8 cellular contexts compared by ENCODE assay signal in the genomic region with DNA sequence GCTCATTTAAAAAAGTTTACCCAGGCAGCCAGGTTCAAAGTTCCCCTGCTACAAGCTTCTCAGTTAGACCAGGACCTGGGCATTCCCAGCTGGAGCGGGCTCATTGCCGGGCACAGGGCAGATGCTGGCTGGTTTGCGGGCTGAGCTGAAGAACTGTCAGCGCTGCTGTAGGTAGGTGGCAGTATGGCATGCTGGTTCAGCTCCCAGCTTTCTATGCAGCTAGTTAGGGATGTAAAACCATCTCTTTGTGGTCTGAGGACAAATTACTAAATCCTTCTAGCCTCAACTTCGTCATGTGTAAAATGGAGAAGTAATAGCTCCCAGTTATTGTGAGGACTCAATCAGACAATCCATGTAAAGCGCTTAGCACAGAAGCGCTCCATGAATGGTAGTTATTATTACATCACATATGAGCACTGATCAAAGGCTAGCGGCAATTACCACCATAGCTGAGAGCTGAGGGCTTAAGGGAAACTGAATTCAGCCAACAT. TPM values are rescaled to one million over a fixed set of nuclear protein-coding genes. Genes with fewer than 3 reads are reported as not detected.
DNase-seq lines count a peak whose midpoint lies in the region; ATAC-seq, FAIRE-seq and TF ChIP-seq lines count a peak whose summit lies in the region.

No MANE protein-coding gene starts in this region.

- DNase-seq in GM03348 (ENCODE audit: low spot score) (peak; percentile 87), LHCN-M2 (ENCODE audit: low read depth) (peak; percentile 23), SIG-M5 treated with dmso at 0.1 percent for 504 hours (lab: John Stamatoyannopoulos, UW; ENCODE audit: unreplicated experiment) (peak; percentile 97), glomerular visceral epithelial cell (ENCODE audit: extremely low spot score) (peak; percentile 54), pancreas (peak; percentile 54 to 73 (median 69))
- DNase-seq in activated naive CD8-positive, alpha-beta T cell treated with anti-CD3 and anti-CD28 coated beads for 36 hours = peak; percentile 46

- H3K9me3 ChIP-seq in pancreas = no peaks in the 10 kb centered on the region

- ATAC-seq in pancreas = peak; percentile 76 to 88 (median 82)
- ATAC-seq in GM21723 (IDR thresholded peaks at IDR 0.05; ENCODE audit: unreplicated experiment) = no peak
- ATAC-seq in HG02623 (IDR thresholded peaks at IDR 0.05; ENCODE audit: unreplicated experiment) = no peak

- intact Hi-C loops in pancreas (cut with DNase I) = loop anchor here in 1 of 3 donors (5.0 to 10.0 kb wide), 2 partner anchors 311 to 419 kb away; no protein-coding TSS in a partner anchor

- H3K4me3 ChIP-seq in pancreas = no peak overlapping the region

- H3K27ac ChIP-seq in pancreas = no peak overlapping the region

- peak in 2 of 4 donors; percentile 34 to 39 for TF ChIP-seq CTCF in pancreas (IDR thresholded peaks at IDR 0.05)

- no peaks in the 10 kb centered on the region for H3K36me3 ChIP-seq in pancreas

- H3K27me3 Mint-ChIP-seq in activated naive CD8-positive, alpha-beta T cell treated with anti-CD3 and anti-CD28 coated beads for 36 hours = peaks cover 40% of the 10 kb centered on the region

- H3K4me1 Mint-ChIP-seq in activated naive CD8-positive, alpha-beta T cell treated with anti-CD3 and anti-CD28 coated beads for 36 hours = peaks cover 31% of the 10 kb centered on the region

- peaks cover 0 to 3% (median 0%) of the 10 kb centered on the region in 3 donors for H3K4me1 ChIP-seq in pancreas

- H3K27me3 ChIP-seq in pancreas = peaks cover 0 to 5% (median 0%) of the 10 kb centered on the region in 4 donors

- H3K27ac Mint-ChIP-seq in activated naive CD8-positive, alpha-beta T cell treated with anti-CD3 and anti-CD28 coated beads for 36 hours = no peak overlapping the region

- peak; percentile 57 for FAIRE-seq in pancreas (lab: Jason Lieb, UNC)

- peak overlapping the region; percentile 81 for H3K4me3 Mint-ChIP-seq in activated naive CD8-positive, alpha-beta T cell treated with anti-CD3 and anti-CD28 coated beads for 36 hours

- WGBS in pancreas, 2 donors = 13% methylated on average over 8 of the region's 8 CpGs

- peaks cover under 1% of the 10 kb centered on the region for H3K36me3 Mint-ChIP-seq in activated naive CD8-positive, alpha-beta T cell treated with anti-CD3 and anti-CD28 coated beads for 36 hours

- no peaks in the 10 kb centered on the region for H3K9me3 Mint-ChIP-seq in activated naive CD8-positive, alpha-beta T cell treated with anti-CD3 and anti-CD28 coated beads for 36 hours

RNA-seq across cellular contexts. Expression of gene LDLRAD4, which starts 2.4 kb away (rescaled TPM):
- 0.58 TPM in 1 of 2 replicates, not detected in the other for total RNA-seq in LHCN-M2 (2014; rRNA removed)
- not detected for polyA plus RNA-seq in LHCN-M2 (2012)
- total RNA-seq in activated naive CD8-positive, alpha-beta T cell treated with anti-CD3 and anti-CD28 coated beads for 36 hours = 10 to 100 TPM; 27.4 to 27.5 TPM
- 10 to 100 TPM in 2 of 6 donors, 1 to 10 TPM in 4; 3.3 to 21.8 (median 7.8) TPM for total RNA-seq in pancreas
- polyA plus RNA-seq in pancreas = 1 to 10 TPM; 2.5 to 2.6 TPM

Comparison
In these comparisons a context has a peak if more than half of its experiments do, and no peak if none do; other contexts are left out.
1. DNase-seq: peak in every context shown above with its lines; median percentile 97 in SIG-M5 treated with dmso at 0.1 percent for 504 hours; 87 in GM03348; 69 in pancreas; 54 in glomerular visceral epithelial cell; 46 in activated naive CD8-positive, alpha-beta T cell treated with anti-CD3 and anti-CD28 coated beads for 36 hours; 23 in LHCN-M2.
2. ATAC-seq: peak in pancreas (4 of 4); none in GM21723 (single experiment) and HG02623 (single experiment).